Comparison of ENCODE assay signal across 16 cellular contexts in the genomic region with DNA sequence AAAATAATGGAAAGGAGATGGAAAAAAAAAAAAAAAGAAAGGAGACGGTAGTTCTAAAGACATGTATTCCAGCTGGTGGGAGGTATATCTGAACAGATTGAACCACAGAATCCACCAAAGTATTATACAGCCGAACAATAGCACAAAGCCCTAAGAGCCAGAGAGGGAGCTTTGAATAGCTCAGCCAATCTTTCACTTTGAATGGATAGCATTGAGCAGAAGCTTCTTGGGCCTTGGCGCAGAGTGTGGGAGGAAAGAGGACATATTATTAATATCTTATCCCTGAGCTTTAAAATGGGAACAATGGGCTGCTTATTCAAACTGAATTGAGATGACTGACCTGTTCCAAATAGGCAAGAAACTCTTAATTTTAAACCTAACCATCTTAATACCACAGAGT.
DNase-seq lines count a peak whose midpoint lies in the region; ATAC-seq and TF ChIP-seq lines count a peak whose summit lies in the region.
"Had no signal": no experiment of that assay in that cellular context is flagged by ENCODE, and none has a peak within 500 bp of the region (broad histone marks: within the 10 kb centered on the region; RNA-seq: fewer than 3 reads in every experiment).

No MANE protein-coding gene starts in this region.

- peaks cover 7% of the 10 kb centered on the region for H3F3A ChIP-seq in neural progenitor cell (ENCODE audit: low read depth)

- H3K79me2 ChIP-seq in neural progenitor cell (ENCODE audit: low read depth): no peaks in the 10 kb centered on the region

- 36 to 54% methylated on average over 3 of the region's 3 CpGs for WGBS in testis, 2 donors

- no peaks in the 10 kb centered on the region for H4K20me1 ChIP-seq in neural progenitor cell (ENCODE audit: low read depth)

- no peak overlapping the region for H3K27ac ChIP-seq in neural progenitor cell
- peak overlapping the region in 1 of 2 donors; percentile 41 for H3K27ac ChIP-seq in testis

- H3K4me2 ChIP-seq in neural progenitor cell: peak overlapping the region; percentile 41
- H3K4me2 ChIP-seq: GM23338 had no signal

- no peak overlapping the region for H3K9ac ChIP-seq in neural progenitor cell

- H2AFZ ChIP-seq in neural progenitor cell (replicated peaks): no peak overlapping the region
- H2AFZ ChIP-seq: GM23338 had no signal

- ATAC-seq in GM19467 (IDR thresholded peaks at IDR 0.05; ENCODE audit: unreplicated experiment): no peak
- ATAC-seq in GM19455 (IDR thresholded peaks at IDR 0.05; ENCODE audit: unreplicated experiment): no peak
- ATAC-seq in GM19023 (IDR thresholded peaks at IDR 0.05; ENCODE audit: unreplicated experiment): no peak
- ATAC-seq: GM23338 had no signal

- no peak overlapping the region for H3K4me3 Mint-ChIP-seq in neural progenitor cell
- H3K4me3 Mint-ChIP-seq: CD4-positive, alpha-beta memory T cell; GM23338; H9; HFFc6 had no signal

- H3K4me1 ChIP-seq in neural progenitor cell: peaks cover 29% of the 10 kb centered on the region
- peaks cover 14% of the 10 kb centered on the region for H3K4me1 ChIP-seq in testis
- H3K4me1 ChIP-seq: Caco-2 had no signal

- H3K9me3 ChIP-seq in neural progenitor cell (ENCODE audit: low read depth): no peaks in the 10 kb centered on the region
- H3K9me3 ChIP-seq in testis: no peaks in the 10 kb centered on the region

- DNase-seq in SK-MEL-5 (ENCODE audit: low read depth, low spot score): peak; percentile 11
- DNase-seq in medulla oblongata (ENCODE audit: extremely low spot score): peak; percentile 30
- DNase-seq in neural progenitor cell (ENCODE audit: low spot score): peak; percentile 36
- DNase-seq in testis: peak; percentile 63
- DNase-seq in NCI-H146 (lab: John Stamatoyannopoulos, UW): no peak
- DNase-seq: C1 segment of cervical spinal cord; Caco-2; CD4-positive, alpha-beta memory T cell; DMS153; DND-41; H9; HFFc6 had no signal

- peaks cover 4% of the 10 kb centered on the region for H3K27me3 Mint-ChIP-seq in neural progenitor cell (ENCODE audit: insufficient read depth, low read depth)
- H3K27me3 Mint-ChIP-seq: CD4-positive, alpha-beta memory T cell had no signal

- H3K27me3 ChIP-seq in neural progenitor cell: no peaks in the 10 kb centered on the region
- no peaks in the 10 kb centered on the region for H3K27me3 ChIP-seq in testis

- peaks cover 10% of the 10 kb centered on the region for H3K9me3 Mint-ChIP-seq in neural progenitor cell

- peaks cover 3% of the 10 kb centered on the region for H3K36me3 Mint-ChIP-seq in neural progenitor cell
- H3K36me3 Mint-ChIP-seq: CD4-positive, alpha-beta memory T cell had no signal

- in situ Hi-C loops in SK-MEL-5 (cut with HindIII; ENCODE audit: low pct_unique_long_range_greater_than_20kb, low sequenced_read_pairs): no loop called here

- H3K4me3 ChIP-seq in neural progenitor cell (no peak overlapping the region), testis (no peak overlapping the region)
- H3K4me3 ChIP-seq: GM23338 had no signal

- H3K4me1 Mint-ChIP-seq in neural progenitor cell: peaks cover 51% of the 10 kb centered on the region
- H3K4me1 Mint-ChIP-seq: CD4-positive, alpha-beta memory T cell had no signal

- no peaks in the 10 kb centered on the region for H3K36me3 ChIP-seq in neural progenitor cell
- no peaks in the 10 kb centered on the region for H3K36me3 ChIP-seq in testis (ENCODE audit: low read depth, missing control alignments)

- intact Hi-C loops in testis (cut with DNase I; ENCODE audit: low total_unique reads): no loop called here

- TF ChIP-seq CTCF in neural progenitor cell (IDR thresholded peaks at IDR 0.05) (no peak), testis (IDR thresholded peaks at IDR 0.05) (no peak)

- no peak for TF ChIP-seq POLR2A in testis (IDR thresholded peaks at IDR 0.05)

- H3K27ac Mint-ChIP-seq in neural progenitor cell: no peak overlapping the region
- H3K27ac Mint-ChIP-seq: CD4-positive, alpha-beta memory T cell; GM23338; H9; HFFc6 had no signal
